23 cellular contexts compared by ENCODE assay signal in the genomic region with DNA sequence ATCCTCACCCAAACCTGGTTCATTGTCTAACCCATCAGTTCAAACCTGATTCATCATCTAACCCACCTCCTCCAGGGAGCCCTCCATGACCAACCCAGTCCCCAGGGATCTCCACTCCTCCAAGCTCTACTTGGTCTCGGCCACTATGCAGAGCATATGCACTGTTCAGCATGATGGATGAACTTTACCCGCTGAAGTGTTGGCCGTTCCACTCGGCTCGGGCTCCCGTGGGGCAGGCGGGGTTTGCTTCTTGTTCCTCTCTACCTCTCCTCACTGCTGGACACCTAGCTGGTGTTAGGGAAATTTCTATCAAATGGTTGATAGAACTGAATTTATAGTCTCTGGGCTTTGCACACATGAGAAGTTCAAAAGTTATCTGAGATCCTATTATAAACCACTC.
"Had no signal": no experiment of that assay in that cellular context is flagged by ENCODE, and none has a peak within 500 bp of the region (broad histone marks: within the 10 kb centered on the region; RNA-seq: fewer than 3 reads in every experiment).

No MANE protein-coding gene starts in this region.

- H3K4me1 ChIP-seq: foreskin keratinocyte, heart left ventricle, left lung, lower lobe of right lung had no signal

- H3K4me2 ChIP-seq: hepatocyte had no signal

- ATAC-seq: foreskin keratinocyte, gastroesophageal sphincter, heart left ventricle, left lung, left ventricle myocardium superior, lower lobe of right lung had no signal

- H3K79me2 ChIP-seq: hepatocyte had no signal

- H2AFZ ChIP-seq: hepatocyte had no signal

- H3K27me3 ChIP-seq: esophagus muscularis mucosa, gastroesophageal sphincter, heart left ventricle, hepatocyte, left lung had no signal

- H3K27ac ChIP-seq: coronary artery, dorsolateral prefrontal cortex, esophagus muscularis mucosa, foreskin keratinocyte, gastroesophageal sphincter, heart left ventricle, hepatocyte, left lung, lower lobe of right lung had no signal

- H3K9me3 ChIP-seq: esophagus muscularis mucosa, gastroesophageal sphincter, heart left ventricle, left lung, lower lobe of right lung had no signal

- H3K36me3 Mint-ChIP-seq: immature natural killer cell had no signal

- DNase-seq: dermis blood vessel endothelial cell; dorsolateral prefrontal cortex; effector CD4-positive, alpha-beta T cell; effector memory CD4-positive, alpha-beta T cell; foreskin keratinocyte; heart left ventricle; hypothalamus; immature natural killer cell; islet precursor cell; kidney; kidney glomerular epithelial cell; left lung; left ventricle myocardium superior; lower lobe of right lung; mesenchymal stem cell; midbrain had no signal

- H3K4me3 ChIP-seq: coronary artery, dorsolateral prefrontal cortex, esophagus muscularis mucosa, gastroesophageal sphincter, heart left ventricle, hepatocyte, left lung, lower lobe of right lung had no signal

- H3K36me3 ChIP-seq: esophagus muscularis mucosa, gastroesophageal sphincter, heart left ventricle, left lung, lower lobe of right lung had no signal

- H3K27ac Mint-ChIP-seq: immature natural killer cell had no signal

- H3K4me1 Mint-ChIP-seq: immature natural killer cell had no signal

- H3K4me3 Mint-ChIP-seq: immature natural killer cell had no signal

- FAIRE-seq: colon, endothelial cell of umbilical vein, frontal cortex, kidney had no signal
